In the genomic region with DNA sequence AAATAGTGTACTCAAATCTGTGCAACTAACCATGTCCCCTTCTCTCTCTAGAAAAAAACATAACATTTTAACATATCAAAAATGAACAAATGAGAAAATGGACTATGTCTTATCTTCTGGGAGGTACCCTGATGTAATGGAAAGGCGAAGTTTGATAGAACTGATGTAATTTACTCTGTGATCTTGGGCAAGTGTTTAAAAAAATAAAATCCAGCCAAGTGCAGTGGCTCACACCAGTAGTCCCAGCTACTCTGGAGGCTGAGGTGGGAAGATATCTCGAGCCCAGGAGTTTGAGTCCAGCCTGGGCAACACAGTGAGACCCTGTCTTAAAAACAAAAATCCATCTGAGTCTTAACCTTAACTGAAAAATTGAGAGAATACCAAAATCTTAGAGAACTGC, we compare ENCODE assay signal across 17 cellular contexts.
"Had no signal": no experiment of that assay in that cellular context is flagged by ENCODE, and none has a peak within 500 bp of the region (broad histone marks: within the 10 kb centered on the region; RNA-seq: fewer than 3 reads in every experiment).

No MANE protein-coding gene starts in this region.

- H3K27ac Mint-ChIP-seq: activated B cell treated with CpG ODN at 0.5 μM for 24 hours; activated CD8-positive, alpha-beta T cell treated with anti-CD3 and anti-CD28 coated beads for 36 hours; activated naive CD4-positive, alpha-beta T cell treated with anti-CD3 and anti-CD28 coated beads for 36 hours; memory B cell; natural killer cell; stimulated activated memory B cell treated with anti-CD40 and anti-IgM and Interleukin-4, amounts not matched to agents 10 μg/mL and 1 μg/mL and 100 μg/mL, for 72 hours had no signal

- H3K9me3 Mint-ChIP-seq: activated B cell treated with CpG ODN at 0.5 μM for 24 hours; activated CD8-positive, alpha-beta T cell treated with anti-CD3 and anti-CD28 coated beads for 36 hours; activated naive CD4-positive, alpha-beta T cell treated with anti-CD3 and anti-CD28 coated beads for 36 hours; activated T-cell treated with anti-CD3 and anti-CD28 coated beads, Interleukin-2, amount 50 U/mL, for 4 hours; brain; memory B cell; natural killer cell; stimulated activated memory B cell treated with anti-CD40 and anti-IgM and Interleukin-4, amounts not matched to agents 10 μg/mL and 1 μg/mL and 100 μg/mL, for 72 hours had no signal

- ATAC-seq: activated CD8-positive, alpha-beta T cell treated with anti-CD3 and anti-CD28 coated beads for 36 hours; activated T-cell treated with anti-CD3 and anti-CD28 coated beads, Interleukin-2, amount 50 U/mL, for 4 hours; heart right ventricle; natural killer cell; stimulated activated memory B cell treated with anti-CD40 and anti-IgM and Interleukin-4, amounts not matched to agents 10 μg/mL and 1 μg/mL and 100 μg/mL, for 72 hours had no signal

- H3K27me3 ChIP-seq: spleen had no signal

- H3K4me1 ChIP-seq: heart right ventricle, left ventricle myocardium inferior, spleen had no signal

- H3K36me3 Mint-ChIP-seq: natural killer cell had no signal

- H3K27me3 Mint-ChIP-seq: activated B cell treated with CpG ODN at 0.5 μM for 24 hours; activated CD8-positive, alpha-beta T cell treated with anti-CD3 and anti-CD28 coated beads for 36 hours; brain; memory B cell; stimulated activated memory B cell treated with anti-CD40 and anti-IgM and Interleukin-4, amounts not matched to agents 10 μg/mL and 1 μg/mL and 100 μg/mL, for 72 hours had no signal

- H3K4me3 Mint-ChIP-seq: activated B cell treated with CpG ODN at 0.5 μM for 24 hours; activated CD8-positive, alpha-beta T cell treated with anti-CD3 and anti-CD28 coated beads for 36 hours; activated naive CD4-positive, alpha-beta T cell treated with anti-CD3 and anti-CD28 coated beads for 36 hours; activated T-cell treated with anti-CD3 and anti-CD28 coated beads, Interleukin-2, amount 50 U/mL, for 4 hours; brain; memory B cell; natural killer cell; stimulated activated memory B cell treated with anti-CD40 and anti-IgM and Interleukin-4, amounts not matched to agents 10 μg/mL and 1 μg/mL and 100 μg/mL, for 72 hours had no signal

- H3K9me3 ChIP-seq: heart right ventricle, left ventricle myocardium inferior, spleen had no signal

- DNase-seq: activated B cell treated with CpG ODN at 0.5 μM for 24 hours; activated CD4-positive, alpha-beta T cell treated with anti-CD3 and anti-CD28 coated beads for 4 hours; activated CD8-positive, alpha-beta T cell treated with anti-CD3 and anti-CD28 coated beads for 36 hours; activated naive CD4-positive, alpha-beta T cell treated with anti-CD3 and anti-CD28 coated beads for 36 hours; activated T-cell treated with anti-CD3 and anti-CD28 coated beads, Interleukin-2, amount 50 U/mL, for 4 hours; anterior cingulate cortex; central memory CD4-positive, alpha-beta T cell; heart right ventricle; left ventricle myocardium inferior; natural killer cell; posterior cingulate gyrus; spleen; stimulated activated CD4-positive, alpha-beta T cell treated with anti-CD3 and anti-CD28 coated beads, Interleukin-4, amount 100 ng/mL, for 4 hours had no signal

- H3K4me3 ChIP-seq: coronary artery, heart right ventricle, left ventricle myocardium inferior, spleen had no signal

- H3K27ac ChIP-seq: coronary artery, heart right ventricle, left ventricle myocardium inferior, spleen had no signal

- H3K4me1 Mint-ChIP-seq: activated B cell treated with CpG ODN at 0.5 μM for 24 hours; brain; memory B cell; stimulated activated memory B cell treated with anti-CD40 and anti-IgM and Interleukin-4, amounts not matched to agents 10 μg/mL and 1 μg/mL and 100 μg/mL, for 72 hours had no signal
